26 cellular contexts compared by ENCODE assay signal in the genomic region with DNA sequence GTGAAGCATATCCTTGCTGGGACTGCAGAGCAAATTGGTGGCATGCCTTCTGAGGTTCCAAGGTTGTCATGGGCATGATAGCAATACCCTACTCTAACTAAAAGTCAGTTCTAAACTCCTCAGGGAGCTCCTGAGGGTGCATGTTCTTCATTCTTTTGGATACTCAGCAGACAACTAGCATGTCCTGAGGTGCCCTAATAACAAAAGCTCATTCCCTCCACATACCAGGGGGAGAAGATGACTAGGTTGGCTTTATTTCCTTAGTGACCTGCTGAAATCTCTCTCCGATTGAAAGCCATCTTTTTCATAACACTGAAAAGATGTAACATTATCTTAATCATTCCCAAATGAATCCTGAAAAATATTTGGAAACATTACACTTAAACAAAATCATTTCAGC.
"Had no signal": no experiment of that assay in that cellular context is flagged by ENCODE, and none has a peak within 500 bp of the region (broad histone marks: within the 10 kb centered on the region; RNA-seq: fewer than 3 reads in every experiment).

No MANE protein-coding gene starts in this region.

- DNase-seq: cerebellar nuclear complex; cortex of kidney; dorsolateral prefrontal cortex; effector CD4-positive, alpha-beta T cell; hypothalamus; left ventricle myocardium superior; naive thymus-derived CD4-positive, alpha-beta T cell; nephron progenitor cell; nucleus accumbens; stimulated activated CD4-positive, alpha-beta T cell treated with anti-CD3 and anti-CD28 coated beads, Interleukin-4, amount 100 ng/mL, for 4 hours; stimulated activated naive CD8-positive, alpha-beta T cell treated with anti-CD3 and anti-CD28 coated beads, Interleukin-15, Interleukin-2, amounts not matched to agents 100 U/mL and 50 U/mL, for 24 hours; substantia nigra; upper lobe of left lung had no signal

- H3K4me1 ChIP-seq: prostate gland, right atrium auricular region, tibial nerve, upper lobe of left lung had no signal

- H3K27ac Mint-ChIP-seq: mesothelial cell of epicardium; naive thymus-derived CD4-positive, alpha-beta T cell; nephron progenitor cell; stimulated activated memory B cell treated with anti-CD40 and anti-IgM and Interleukin-4, amounts not matched to agents 10 μg/mL and 1 μg/mL and 100 μg/mL, for 72 hours had no signal

- H3K27me3 ChIP-seq: right atrium auricular region, tibial nerve, upper lobe of left lung had no signal

- H3K9me3 ChIP-seq: prostate gland, thoracic aorta had no signal

- ATAC-seq: esophagus mucosa; left ventricle myocardium superior; naive thymus-derived CD4-positive, alpha-beta T cell; sciatic nerve; stimulated activated memory B cell treated with anti-CD40 and anti-IgM and Interleukin-4, amounts not matched to agents 10 μg/mL and 1 μg/mL and 100 μg/mL, for 72 hours; stimulated activated naive CD8-positive, alpha-beta T cell treated with anti-CD3 and anti-CD28 coated beads, Interleukin-15, Interleukin-2, amounts not matched to agents 100 U/mL and 50 U/mL, for 24 hours had no signal

- FAIRE-seq: frontal cortex, keratinocyte, urothelium cell line had no signal

- H3K36me3 Mint-ChIP-seq: mesothelial cell of epicardium; stimulated activated memory B cell treated with anti-CD40 and anti-IgM and Interleukin-4, amounts not matched to agents 10 μg/mL and 1 μg/mL and 100 μg/mL, for 72 hours had no signal

- H3K36me3 ChIP-seq: prostate gland, right atrium auricular region, thoracic aorta, tibial nerve, upper lobe of left lung had no signal

- H3K4me1 Mint-ChIP-seq: naive thymus-derived CD4-positive, alpha-beta T cell; stimulated activated memory B cell treated with anti-CD40 and anti-IgM and Interleukin-4, amounts not matched to agents 10 μg/mL and 1 μg/mL and 100 μg/mL, for 72 hours had no signal

- H3K4me3 Mint-ChIP-seq: mesothelial cell of epicardium; naive thymus-derived CD4-positive, alpha-beta T cell; nephron progenitor cell; stimulated activated memory B cell treated with anti-CD40 and anti-IgM and Interleukin-4, amounts not matched to agents 10 μg/mL and 1 μg/mL and 100 μg/mL, for 72 hours had no signal

- H3K4me3 ChIP-seq: dorsolateral prefrontal cortex, lung, prostate gland, right atrium auricular region, thoracic aorta, tibial nerve, upper lobe of left lung had no signal

- H3K27ac ChIP-seq: dorsolateral prefrontal cortex, epithelial cell of prostate, prostate gland, right atrium auricular region, thoracic aorta, tibial nerve, upper lobe of left lung had no signal
